9 cellular contexts compared by ENCODE assay signal in genomic region chr11:57903441-57904123, GRCh38.
DNase-seq lines count a peak whose midpoint lies in the region; ATAC-seq, FAIRE-seq and TF ChIP-seq lines count a peak whose summit lies in the region.
"Had no signal": no experiment of that assay in that cellular context is flagged by ENCODE, and none has a peak within 500 bp of the region (broad histone marks: within the 10 kb centered on the region; RNA-seq: fewer than 3 reads in every experiment).

No MANE protein-coding gene starts in this region.

- H3K27me3 ChIP-seq in naive thymus-derived CD4-positive, alpha-beta T cell (ENCODE audit: control insufficient read depth in 2 of 2, insufficient read depth in 2 of 2, low read length in 2 of 2) = no peaks in the 10 kb centered on the region

- no peaks in the 10 kb centered on the region for H3K36me3 ChIP-seq in naive thymus-derived CD4-positive, alpha-beta T cell (ENCODE audit: control insufficient read depth in 2 of 3, insufficient read depth in 3 of 3, low read length in 3 of 3)

- peak; percentile 98 for ATAC-seq in HG03196 (IDR thresholded peaks at IDR 0.05; ENCODE audit: unreplicated experiment)
- peak; percentile 73 to 80 for ATAC-seq in activated T-cell treated with anti-CD3 and anti-CD28 coated beads, Interleukin-2, amount 50 U/mL, for 4 hours
- ATAC-seq in naive thymus-derived CD4-positive, alpha-beta T cell = peak; percentile 64

- DNase-seq in GM12892 (ENCODE audit: insufficient read length) = peak; percentile 5
- peak; percentile 8 for DNase-seq in activated T-cell treated with anti-CD3 and anti-CD28 coated beads, Interleukin-2, amount 50 U/mL, for 4 hours
- no peak for DNase-seq in naive thymus-derived CD4-positive, alpha-beta T cell
- no peak for DNase-seq in NCI-H2227 (lab: John Stamatoyannopoulos, UW; ENCODE audit: unreplicated experiment)
- no peak for DNase-seq in AG08395 (ENCODE audit: low spot score)
- no peak for DNase-seq in DMS114 treated with DMSO at 0.1 percent for 48 hours (lab: John Stamatoyannopoulos, UW; ENCODE audit: unreplicated experiment)
- no peak for DNase-seq in frontal cortex (ENCODE audit: low spot score in 2 of 2)

- H3K27ac ChIP-seq in naive thymus-derived CD4-positive, alpha-beta T cell (ENCODE audit: low read depth, low read length) = no peak overlapping the region
- H3K27ac ChIP-seq: parathyroid adenoma had no signal

- no peaks in the 10 kb centered on the region for H3K36me3 Mint-ChIP-seq in activated T-cell treated with anti-CD3 and anti-CD28 coated beads, Interleukin-2, amount 50 U/mL, for 4 hours (ENCODE audit: insufficient read depth)
- peaks cover 0 to 2% (median 0%) of the 10 kb centered on the region in 5 donors for H3K36me3 Mint-ChIP-seq in naive thymus-derived CD4-positive, alpha-beta T cell

- H3K4me1 Mint-ChIP-seq in activated T-cell treated with anti-CD3 and anti-CD28 coated beads, Interleukin-2, amount 50 U/mL, for 4 hours (ENCODE audit: low read depth) = peaks cover 3% of the 10 kb centered on the region
- H3K4me1 Mint-ChIP-seq in naive thymus-derived CD4-positive, alpha-beta T cell = peaks cover 0 to 10% (median 7%) of the 10 kb centered on the region in 7 donors

- no peaks in the 10 kb centered on the region for H3K9me3 ChIP-seq in naive thymus-derived CD4-positive, alpha-beta T cell (ENCODE audit: control insufficient read depth in 2 of 3, low read length in 3 of 3)

- H3K4me3 ChIP-seq in naive thymus-derived CD4-positive, alpha-beta T cell (ENCODE audit: low read length) = no peak overlapping the region

- no peak overlapping the region for H3K27ac Mint-ChIP-seq in naive thymus-derived CD4-positive, alpha-beta T cell

- no peaks in the 10 kb centered on the region for H3K4me1 ChIP-seq in naive thymus-derived CD4-positive, alpha-beta T cell (ENCODE audit: control insufficient read depth in 2 of 2, insufficient read depth in 2 of 2, low read length in 2 of 2)
- H3K4me1 ChIP-seq: parathyroid adenoma had no signal

- no peak for TF ChIP-seq POLR2A in GM12892 (IDR thresholded peaks at IDR 0.05; ENCODE audit: low read depth, low read length)

- H3K27me3 Mint-ChIP-seq in activated T-cell treated with anti-CD3 and anti-CD28 coated beads, Interleukin-2, amount 50 U/mL, for 4 hours (ENCODE audit: low read depth) = no peaks in the 10 kb centered on the region
- H3K27me3 Mint-ChIP-seq in naive thymus-derived CD4-positive, alpha-beta T cell = peaks cover 0 to 15% (median under 1%) of the 10 kb centered on the region in 5 donors

- CTCF ChIA-PET in naive thymus-derived CD4-positive, alpha-beta T cell (lab: Charles Lee) = no interaction called here

- POLR2A ChIA-PET in naive thymus-derived CD4-positive, alpha-beta T cell (lab: Charles Lee) = no interaction called here

- intact Hi-C loops in naive thymus-derived CD4-positive, alpha-beta T cell (cut with micrococcal nuclease) = no loop called here

- no peak overlapping the region for H3K4me3 Mint-ChIP-seq in activated T-cell treated with anti-CD3 and anti-CD28 coated beads, Interleukin-2, amount 50 U/mL, for 4 hours
- peak overlapping the region in 5 of 10 donors; percentile 16 to 40 (median 27) for H3K4me3 Mint-ChIP-seq in naive thymus-derived CD4-positive, alpha-beta T cell

- FAIRE-seq in GM12892 (lab: Jason Lieb, UNC) (peak; percentile 96), frontal cortex (lab: Jason Lieb, UNC) (no peak)

- no peaks in the 10 kb centered on the region for H3K9me3 Mint-ChIP-seq in activated T-cell treated with anti-CD3 and anti-CD28 coated beads, Interleukin-2, amount 50 U/mL, for 4 hours
- H3K9me3 Mint-ChIP-seq in naive thymus-derived CD4-positive, alpha-beta T cell = peaks cover 0 to 5% (median 0%) of the 10 kb centered on the region in 11 donors

Comparison
In these comparisons a context has a peak if more than half of its experiments do, and no peak if none do; other contexts are left out.
1. DNase-seq: peak in GM12892 (single experiment) and activated T-cell treated with anti-CD3 and anti-CD28 coated beads, Interleukin-2, amount 50 U/mL, for 4 hours (single experiment); none in naive thymus-derived CD4-positive, alpha-beta T cell (0 of 9), NCI-H2227 (single experiment), AG08395 (single experiment), DMS114 treated with DMSO at 0.1 percent for 48 hours (single experiment) and frontal cortex (0 of 2).
2. Peak in every context shown above with its lines, with median percentiles within 50 percentile points of each other: ATAC-seq.